In genomic region chr7:81865754-81866153, GRCh38 we compare ENCODE assay signal across 9 cellular contexts.
"Had no signal": no experiment of that assay in that cellular context is flagged by ENCODE, and none has a peak within 500 bp of the region (broad histone marks: within the 10 kb centered on the region; RNA-seq: fewer than 3 reads in every experiment).

No MANE protein-coding gene starts in this region.

- H2AFZ ChIP-seq: GM23248 had no signal

- ATAC-seq: K562 had no signal

- H3K9ac ChIP-seq: GM23248 had no signal

- FAIRE-seq: HTR-8/SVneo, K562 had no signal

- H3K27ac ChIP-seq: GM23248 had no signal

- H3K4me3 ChIP-seq: GM23248, K562 had no signal

- DNase-seq: GM23248, GOT3, H7, HCEC 1CT, IMR-90, Kasumi-1, KG1 had no signal
